Comparison of ENCODE assay signal across 18 cellular contexts in genomic region chrX:34341258-34341657, GRCh38.
DNase-seq lines count a peak whose midpoint lies in the region; ATAC-seq, FAIRE-seq and TF ChIP-seq lines count a peak whose summit lies in the region.
"Had no signal": no experiment of that assay in that cellular context is flagged by ENCODE, and none has a peak within 500 bp of the region (broad histone marks: within the 10 kb centered on the region; RNA-seq: fewer than 3 reads in every experiment).

No MANE protein-coding gene starts in this region.

- H3K4me3 ChIP-seq in mammary epithelial cell (replicated peaks in 1 of 3; ENCODE audit: insufficient read depth in 1 of 3, low read depth in 2 of 3, low read length in 3 of 3) (no peak overlapping the region), right lobe of liver (no peak overlapping the region)

- H3K27me3 ChIP-seq in mammary epithelial cell (ENCODE audit: insufficient read depth, low read length) (peaks cover 4% of the 10 kb centered on the region), right lobe of liver (no peaks in the 10 kb centered on the region)

- DNase-seq in D721Med (ENCODE audit: insufficient read length, low spot score) (no peak), NAMALWA (ENCODE audit: low spot score) (peak; percentile 14), mammary epithelial cell (no peak), right lobe of liver (no peak), mesenteric fat pad (ENCODE audit: low spot score) (no peak), left colon (no peak), GDM1 (lab: John Stamatoyannopoulos, UW) (no peak)
- DNase-seq: activated CD4-positive, alpha-beta T cell treated with anti-CD3 and anti-CD28 coated beads for 1 hour; activated CD8-positive, alpha-beta memory T cell treated with anti-CD3 and anti-CD28 coated beads, Interleukin-2, amount 50 U/mL, for 4 hours; C1 segment of cervical spinal cord; central memory CD4-positive, alpha-beta T cell; IMR-90; NCI-H1105 treated with DMSO at 0.1 percent for 48 hours; NCI-H2227 treated with DMSO at 0.1 percent for 48 hours; posterior cingulate gyrus; RPMI8226; T-helper 2 cell had no signal

- BruUV-seq in mammary epithelial cell (replicated peaks; lab: Mats Ljungman, UMichigan) = no TSS peak

- H3K4me2 ChIP-seq in mammary epithelial cell (ENCODE audit: insufficient read depth, low read depth, low read length) = no peak overlapping the region

- H2AFZ ChIP-seq in mammary epithelial cell (ENCODE audit: low read depth, low read length) = no peak overlapping the region

- FAIRE-seq in D721Med (lab: Jason Lieb, UNC) = peak; percentile 41

- H3K79me2 ChIP-seq in mammary epithelial cell (ENCODE audit: insufficient read depth, low read length) = no peaks in the 10 kb centered on the region

- no peak overlapping the region for H3K9ac ChIP-seq in mammary epithelial cell (ENCODE audit: insufficient read depth, low read length)

- no peaks in the 10 kb centered on the region for H3K9me3 ChIP-seq in mammary epithelial cell (replicated peaks; ENCODE audit: insufficient read depth, low read length)
- H3K9me3 ChIP-seq in right lobe of liver = no peaks in the 10 kb centered on the region

- no peaks in the 10 kb centered on the region for H3K36me3 ChIP-seq in mammary epithelial cell (ENCODE audit: insufficient read depth, low read length)
- no peaks in the 10 kb centered on the region for H3K36me3 ChIP-seq in right lobe of liver

- intact Hi-C loops in mammary epithelial cell (cut with micrococcal nuclease) (no loop called here), right lobe of liver (cut with DNase I) (no loop called here), left colon (cut with DNase I, micrococcal nuclease) (no loop called here)

- H3K4me1 ChIP-seq in mammary epithelial cell (ENCODE audit: insufficient read depth, low read length) (no peaks in the 10 kb centered on the region), right lobe of liver (peaks cover 0 to 16% (median 5%) of the 10 kb centered on the region in 4 donors)

- H3K27ac ChIP-seq in mammary epithelial cell (ENCODE audit: insufficient read depth, low read depth, low read length) = no peak overlapping the region
- peak overlapping the region in 1 of 3 donors; percentile 26 for H3K27ac ChIP-seq in right lobe of liver

- CTCF ChIA-PET in mammary epithelial cell (lab: Charles Lee; ENCODE audit: low non-redundant PET) = no interaction called here

- dilution Hi-C loops in mammary epithelial cell (cut with HindIII; ENCODE audit: low sequenced_read_pairs) = no loop called here

- TF ChIP-seq CTCF in D721Med (IDR thresholded peaks at IDR 0.05; ENCODE audit: insufficient read depth, missing control alignments) = peak; percentile 13
- peak; percentile 26 to 33 for TF ChIP-seq CTCF in mammary epithelial cell (conservative IDR thresholded peaks at IDR 0.05 in 1 of 2, IDR thresholded peaks at IDR 0.05 in 1 of 2; ENCODE audit: extremely low read depth in 1 of 2, insufficient read depth in 1 of 2, low read depth in 1 of 2, low read length in 2 of 2)
- peak in 2 of 4 donors; percentile 21 to 41 for TF ChIP-seq CTCF in right lobe of liver (IDR thresholded peaks at IDR 0.05)

- no peaks in the 10 kb centered on the region for H4K20me1 ChIP-seq in mammary epithelial cell (ENCODE audit: insufficient read depth, low read length)

- ATAC-seq in right lobe of liver (peak; percentile 53 to 78 (median 72)), left colon (no peak)
- ATAC-seq: activated naive CD4-positive, alpha-beta T cell treated with anti-CD3 and anti-CD28 coated beads, Interleukin-2, amount 50 U/mL, for 72 hours had no signal

- in situ Hi-C loops in mammary epithelial cell (cut with MboI; ENCODE audit: low sequenced_read_pairs in 2 of 2) = no loop called here

- no peak for TF ChIP-seq POLR2A in right lobe of liver (IDR thresholded peaks at IDR 0.05)
